In the genomic region with DNA sequence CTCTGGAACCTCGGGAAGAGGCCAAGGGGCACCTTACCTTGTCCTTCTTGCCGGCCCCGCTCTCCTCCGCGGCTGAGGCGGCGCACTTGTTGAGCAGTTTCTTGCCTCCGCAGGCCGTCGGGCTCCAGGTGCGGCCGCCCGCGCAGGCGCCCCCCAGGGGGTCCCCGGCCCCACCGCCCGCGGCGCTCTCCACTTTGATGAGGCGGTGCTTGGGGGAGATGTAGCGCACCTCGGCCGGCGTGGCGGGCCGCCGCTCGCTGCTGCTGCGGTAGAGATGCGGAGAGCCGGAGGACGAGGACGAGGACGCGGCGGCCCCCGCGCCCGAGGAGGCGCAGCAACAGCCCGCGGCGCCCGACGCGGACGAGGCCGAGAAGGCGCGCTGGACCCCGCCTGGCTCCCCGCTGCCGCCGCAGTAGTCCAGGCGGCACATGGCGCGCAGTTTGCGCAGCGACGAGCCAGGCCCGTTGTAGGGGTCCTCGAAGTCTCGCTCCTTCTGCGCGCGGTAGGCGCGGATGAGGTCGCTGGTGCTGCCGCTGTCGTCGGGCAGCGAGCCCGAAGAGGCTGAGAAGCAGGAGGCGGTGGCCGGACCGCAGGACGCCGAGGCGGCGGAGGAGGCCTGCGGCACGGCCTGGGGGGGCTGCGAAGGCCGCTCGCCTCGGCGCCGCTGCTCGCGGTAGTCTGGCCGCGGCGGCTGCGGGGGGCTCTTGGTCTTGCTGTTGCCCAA, we compare ENCODE assay signal across 7 cellular contexts. TPM values are rescaled to one million over a fixed set of nuclear protein-coding genes. Genes with fewer than 3 reads are reported as not detected.
DNase-seq lines count a peak whose midpoint lies in the region; ATAC-seq and TF ChIP-seq lines count a peak whose summit lies in the region.

No MANE protein-coding gene starts in this region.

- no peaks in the 10 kb centered on the region for H3K9me2 ChIP-seq in GM23248 (ENCODE audit: insufficient read depth)

- peaks cover 17% of the 10 kb centered on the region for H3K4me1 ChIP-seq in GM23248 (ENCODE audit: insufficient read depth)
- H3K4me1 ChIP-seq in RWPE2 (ENCODE audit: insufficient read depth, poor library complexity, severe bottlenecking), result peaks cover 31% of the 10 kb centered on the region
- H3K4me1 ChIP-seq in duodenal mucosa (ENCODE audit: control insufficient read depth in 1 of 2, insufficient read depth in 2 of 2, low read length in 2 of 2), result peaks cover 45 to 51% of the 10 kb centered on the region in 2 donors

- no peaks in the 10 kb centered on the region for H4K20me1 ChIP-seq in GM23248 (ENCODE audit: insufficient read depth)

- WGBS in GM23248 (ENCODE audit: low coverage in 1 of 2, low lambda C conversion rate in 2 of 2, missing lambda C conversion rate in 2 of 2), 2 experiments, result 0 to 1% methylated on average over 52 to 94 of the region's 96 CpGs

- H3K4me1 Mint-ChIP-seq in naive thymus-derived CD8-positive, alpha-beta T cell, result peaks cover 17 to 39% (median 26%) of the 10 kb centered on the region in 4 donors

- H3K27me3 Mint-ChIP-seq in naive thymus-derived CD8-positive, alpha-beta T cell, result peaks cover 0 to 7% (median 0%) of the 10 kb centered on the region in 5 donors

- POLR2A ChIA-PET in naive thymus-derived CD8-positive, alpha-beta T cell (lab: Charles Lee), result no interaction called here

- H3K27me3 ChIP-seq in GM23248 (replicated peaks; ENCODE audit: insufficient read depth) (no peaks in the 10 kb centered on the region), RWPE2 (ENCODE audit: insufficient read depth, poor library complexity, severe bottlenecking) (no peaks in the 10 kb centered on the region), duodenal mucosa (ENCODE audit: control insufficient read depth in 1 of 2, insufficient read depth in 2 of 2, low read length in 2 of 2) (no peaks in the 10 kb centered on the region)

- H3K36me3 Mint-ChIP-seq in naive thymus-derived CD8-positive, alpha-beta T cell, result no peaks in the 10 kb centered on the region

- H3K9me3 Mint-ChIP-seq in naive thymus-derived CD8-positive, alpha-beta T cell, result no peaks in the 10 kb centered on the region

- peak overlapping the region; percentile 95 for H3K9ac ChIP-seq in GM23248
- peak overlapping the region; percentile 68 to 82 for H3K9ac ChIP-seq in duodenal mucosa (ENCODE audit: low read depth in 1 of 2, low read length in 2 of 2)

- in situ Hi-C loops in GM23248 (cut with MboI), result no loop called here

- no peak for TF ChIP-seq CTCF in RWPE2 (IDR thresholded peaks at IDR 0.05; ENCODE audit: poor library complexity, severe bottlenecking)

- ATAC-seq in RWPE2 (ENCODE audit: low read depth) (no peak), esophagus mucosa (no peak), GM18907 (IDR thresholded peaks at IDR 0.05; ENCODE audit: unreplicated experiment) (no peak)
- no peak for ATAC-seq in naive thymus-derived CD8-positive, alpha-beta T cell
- ATAC-seq in activated CD4-positive, CD25-positive, alpha-beta regulatory T cell treated with anti-CD3 and anti-CD28 coated beads, Interleukin-2, amount 50 U/mL, for 24 hours, result no peak

- H3K36me3 ChIP-seq in GM23248 (ENCODE audit: low read depth) (no peaks in the 10 kb centered on the region), RWPE2 (ENCODE audit: low read depth) (peaks cover 9% of the 10 kb centered on the region), duodenal mucosa (ENCODE audit: control insufficient read depth in 1 of 2, insufficient read depth in 2 of 2, low read length in 2 of 2) (no peaks in the 10 kb centered on the region)

- peak overlapping the region; percentile 90 for H3K4me2 ChIP-seq in GM23248 (ENCODE audit: unreplicated experiment)

- no peaks in the 10 kb centered on the region for H3K9me3 ChIP-seq in GM23248 (ENCODE audit: low read depth)
- no peaks in the 10 kb centered on the region for H3K9me3 ChIP-seq in RWPE2 (ENCODE audit: severe bottlenecking)
- no peaks in the 10 kb centered on the region for H3K9me3 ChIP-seq in duodenal mucosa (ENCODE audit: control insufficient read depth in 1 of 2, low read length in 2 of 2)

- peak overlapping the region; percentile 72 for H2AFZ ChIP-seq in GM23248

- H3F3A ChIP-seq in GM23248 (ENCODE audit: insufficient read depth), result peaks cover 17% of the 10 kb centered on the region

- H3K4me3 Mint-ChIP-seq in naive thymus-derived CD8-positive, alpha-beta T cell, result peak overlapping the region; percentile 54 to 93 (median 86)

- H3K4me3 ChIP-seq in GM23248, result peak overlapping the region; percentile 99
- H3K4me3 ChIP-seq in RWPE2 (ENCODE audit: severe bottlenecking), result peak overlapping the region; percentile 96
- H3K4me3 ChIP-seq in duodenal mucosa (ENCODE audit: low read depth in 1 of 2, low read length in 2 of 2), result peak overlapping the region; percentile 73 to 79

- H3K27ac Mint-ChIP-seq in naive thymus-derived CD8-positive, alpha-beta T cell, result peak overlapping the region in 3 of 10 donors; percentile 56 to 71 (median 69)

- H3K79me2 ChIP-seq in GM23248 (ENCODE audit: insufficient read depth), result peaks cover 54% of the 10 kb centered on the region

- peak; percentile 53 for DNase-seq in GM23248
- no peak for DNase-seq in RWPE2 (ENCODE audit: low spot score)
- DNase-seq in naive thymus-derived CD8-positive, alpha-beta T cell, result peak in 4 of 10 donors; percentile 14 to 22 (median 20)

- H3K27ac ChIP-seq in GM23248, result peak overlapping the region; percentile 77; the same call in 1 of the 2 replicates
- H3K27ac ChIP-seq in RWPE2 (ENCODE audit: poor library complexity, severe bottlenecking), result peak overlapping the region; percentile 79
- H3K27ac ChIP-seq in duodenal mucosa (ENCODE audit: low read depth, low read length), result peak overlapping the region; percentile 48

RNA-seq across cellular contexts. Expression of a gene that starts 1.0 kb away (rescaled TPM):
- total RNA-seq in GM23248 (2014; rRNA removed; shearing (Covaris generic)), result 9.9 and 11.1 TPM in 2 replicates
- polyA plus RNA-seq in GM23248 (2016; fragmentation: Nextera tagmentation; extraction: Ambion mirVana), result 3.9 and 4.4 TPM in 2 replicates
- 1 to 10 TPM in 1 of 2 experiments, under 1 TPM in 1; 0.91 to 1.2 TPM for total RNA-seq in naive thymus-derived CD8-positive, alpha-beta T cell
- under 1 TPM; 0.20 to 0.54 (median 0.29) TPM for polyA plus RNA-seq in naive thymus-derived CD8-positive, alpha-beta T cell
- 34.0 TPM for total RNA-seq in esophagus mucosa
